8 cellular contexts compared by ENCODE assay signal in genomic region chr2:217756375-217757107, GRCh38.
DNase-seq lines count a peak whose midpoint lies in the region; ATAC-seq and TF ChIP-seq lines count a peak whose summit lies in the region.

No MANE protein-coding gene starts in this region.

- ATAC-seq in HG02763 (IDR thresholded peaks at IDR 0.05; ENCODE audit: unreplicated experiment): no peak

- H3K4me3 ChIP-seq in GM12864 (ENCODE audit: low read depth, low read length): no peak overlapping the region
- no peak overlapping the region for H3K4me3 ChIP-seq in LNCaP clone FGC (ENCODE audit: low read depth, low read length)

- DNase-seq in GM12864 (ENCODE audit: low read depth) (no peak), LNCaP clone FGC (ENCODE audit: low read depth) (no peak), cerebellum (ENCODE audit: low spot score) (peak; percentile 53), left kidney (ENCODE audit: low read depth, low spot score) (peak; percentile 95), NCI-H774 (lab: John Stamatoyannopoulos, UW) (no peak)
- peak; percentile 87 for DNase-seq in activated CD4-positive, alpha-beta T cell treated with anti-CD3 and anti-CD28 coated beads for 48 hours
- peak; percentile 68 for DNase-seq in stimulated activated CD4-positive, alpha-beta T cell treated with anti-CD3 and anti-CD28 coated beads, Interleukin-4, amount 100 ng/mL, for 24 hours

- TF ChIP-seq CTCF in GM12864 (IDR thresholded peaks at IDR 0.05; ENCODE audit: low read depth, low read length, missing control alignments) (peak; percentile 84), LNCaP clone FGC (IDR thresholded peaks at IDR 0.05; ENCODE audit: control insufficient read depth, extremely low read depth, insufficient read depth) (peak; percentile 80)

Comparison
In these comparisons a context has a peak if more than half of its experiments do, and no peak if none do; other contexts are left out.
1. DNase-seq: peak in activated CD4-positive, alpha-beta T cell treated with anti-CD3 and anti-CD28 coated beads for 48 hours (single experiment), cerebellum (single experiment), left kidney (single experiment) and stimulated activated CD4-positive, alpha-beta T cell treated with anti-CD3 and anti-CD28 coated beads, Interleukin-4, amount 100 ng/mL, for 24 hours (single experiment); none in GM12864 (single experiment), LNCaP clone FGC (single experiment) and NCI-H774 (single experiment).